In the genomic region with DNA sequence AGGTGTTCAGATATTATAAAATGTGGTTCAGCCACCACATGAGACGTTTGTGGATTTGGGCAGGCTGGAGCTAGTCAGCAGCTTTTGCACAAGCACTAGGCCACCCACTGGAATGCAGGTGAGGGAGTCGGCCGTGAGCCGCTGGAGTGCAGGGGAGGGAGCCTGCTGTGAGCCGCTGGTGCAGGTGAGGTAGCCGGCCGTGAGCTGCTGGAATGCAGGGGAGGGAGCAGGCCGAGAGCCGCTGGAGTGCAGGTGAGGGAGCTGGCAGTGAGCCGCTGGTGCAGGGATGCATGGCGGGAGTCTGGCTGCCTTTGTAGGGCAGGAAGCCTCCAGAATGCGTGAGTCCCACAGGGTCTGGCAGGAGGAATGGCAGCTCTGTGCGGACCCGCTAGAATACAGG, we compare ENCODE assay signal across 8 cellular contexts.
"Had no signal": no experiment of that assay in that cellular context is flagged by ENCODE, and none has a peak within 500 bp of the region (broad histone marks: within the 10 kb centered on the region; RNA-seq: fewer than 3 reads in every experiment).

No MANE protein-coding gene starts in this region.

- H3K4me3 ChIP-seq: HAP-1 had no signal

- DNase-seq: GOT3, H7, HFFc6, IMR-90, KBM-7 had no signal

- H3K27ac Mint-ChIP-seq: HFFc6 had no signal

- H3K4me1 ChIP-seq: HAP-1 had no signal

- ATAC-seq: HCT116 had no signal

- H3K27ac ChIP-seq: KMS-11 had no signal

- H3K36me3 ChIP-seq: HAP-1 had no signal

- H3K4me3 Mint-ChIP-seq: HFFc6 had no signal

- H3K9me3 ChIP-seq: HAP-1 had no signal

- H3K4me2 ChIP-seq: KMS-11 had no signal

- H3K9ac ChIP-seq: KMS-11 had no signal
